In the genomic region with DNA sequence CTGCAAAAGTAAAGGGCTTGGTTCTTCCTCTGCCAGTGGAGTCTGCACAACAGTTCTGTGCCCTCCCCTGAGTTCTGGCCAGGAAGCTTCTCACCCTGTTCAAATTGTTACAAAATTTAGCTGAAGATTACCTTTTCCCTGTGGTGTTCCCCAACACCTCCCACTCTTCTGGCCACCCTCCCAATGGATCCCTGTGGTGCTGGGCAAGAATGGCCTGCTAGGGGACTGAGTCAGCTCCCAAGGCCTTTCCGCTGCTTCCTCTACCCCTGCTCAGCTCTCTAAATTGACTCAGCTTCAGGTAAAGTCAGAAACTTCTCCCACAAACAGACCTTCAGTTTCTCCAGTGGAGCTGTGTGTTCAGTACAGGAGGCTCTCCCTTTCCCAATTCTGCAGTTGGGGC, we compare ENCODE assay signal across 30 cellular contexts.
A peak's percentile ranks its signal among the peaks of the same experiment; 100 is the strongest.
DNase-seq lines count a peak whose midpoint lies in the region; ATAC-seq, FAIRE-seq and TF ChIP-seq lines count a peak whose summit lies in the region.
"Had no signal": no experiment of that assay in that cellular context is flagged by ENCODE, and none has a peak within 500 bp of the region (broad histone marks: within the 10 kb centered on the region; RNA-seq: fewer than 3 reads in every experiment).

No MANE protein-coding gene starts in this region.

- H3K79me2 ChIP-seq in HepG2 (ENCODE audit: insufficient read depth, low read length), result no peaks in the 10 kb centered on the region

- H3K27ac Mint-ChIP-seq in mesothelial cell of epicardium, result peak overlapping the region; percentile 79
- H3K27ac Mint-ChIP-seq: CD4-positive, alpha-beta T cell; HFFc6 had no signal

- no peaks in the 10 kb centered on the region; the same call in 1 of the 2 replicates for H3K4me1 ChIP-seq in HepG2 (ENCODE audit: insufficient read depth, low read length)
- no peaks in the 10 kb centered on the region for H3K4me1 ChIP-seq in right lobe of liver
- H3K4me1 ChIP-seq: BLaER1, HAP-1, SJCRH30 had no signal

- intact Hi-C loops in HepG2 (cut with micrococcal nuclease; ENCODE audit: unreplicated experiment) (no loop called here), right lobe of liver (cut with DNase I) (no loop called here), posterior cingulate gyrus (cut with DNase I) (no loop called here)

- TF ChIP-seq RAD21 in HepG2 (CRISPR knock-in tag; IDR thresholded peaks at IDR 0.05), result no peak

- no peak; the same call in 2 of the 3 replicates for ATAC-seq in HepG2
- no peak for ATAC-seq in right lobe of liver
- ATAC-seq: Right ventricle myocardium inferior, SK-N-SH treated with all-trans-retinoic acid at 6 μM for 48 hours had no signal

- peaks cover 19% of the 10 kb centered on the region for H3K4me1 Mint-ChIP-seq in mesothelial cell of epicardium

- H3K27me3 Mint-ChIP-seq in mesothelial cell of epicardium (ENCODE audit: low read depth), result no peaks in the 10 kb centered on the region

- H2AFZ ChIP-seq in HepG2 (ENCODE audit: low read length), result no peak overlapping the region
- H2AFZ ChIP-seq: PC-9 had no signal

- 22% methylated on average over 1 of the region's 1 CpG for WGBS in HepG2 (ENCODE audit: low lambda C conversion rate)
- 63% methylated on average over 1 of the region's 1 CpG for WGBS in right lobe of liver (ENCODE audit: insufficient coverage, low coverage, low lambda C conversion rate, missing lambda C conversion rate)

- peaks cover 14% of the 10 kb centered on the region for H3K36me3 Mint-ChIP-seq in mesothelial cell of epicardium

- H3K27ac ChIP-seq in HepG2 (ENCODE audit: extremely low read length, insufficient read depth, low read length) (no peak overlapping the region), right lobe of liver (no peak overlapping the region)
- H3K27ac ChIP-seq: BLaER1, PC-9, SJCRH30 had no signal

- peak overlapping the region; percentile 55 for H3K4me2 ChIP-seq in HepG2 (ENCODE audit: low read depth, low read length)
- H3K4me2 ChIP-seq: BLaER1, PC-9 had no signal

- H3K9me3 Mint-ChIP-seq in mesothelial cell of epicardium, result peaks cover 48% of the 10 kb centered on the region

- H3K27me3 ChIP-seq in HepG2 (ENCODE audit: control insufficient read depth in 1 of 2, insufficient read depth in 2 of 2, low read length in 2 of 2), result peaks cover 1 to 4% of the 10 kb centered on the region in 2 experiments; a peak in 2 of 5 replicates
- no peaks in the 10 kb centered on the region for H3K27me3 ChIP-seq in right lobe of liver
- H3K27me3 ChIP-seq in bronchial epithelial cell (ENCODE audit: control insufficient read depth, insufficient read depth, low read length), result no peaks in the 10 kb centered on the region
- H3K27me3 ChIP-seq: BLaER1, SJCRH30 had no signal

- H3K36me3 ChIP-seq in HepG2 (replicated peaks in 1 of 2; ENCODE audit: control insufficient read depth in 1 of 2, insufficient read depth in 2 of 2, low read length in 2 of 2) (no peaks in the 10 kb centered on the region), right lobe of liver (no peaks in the 10 kb centered on the region), bronchial epithelial cell (ENCODE audit: control insufficient read depth, insufficient read depth, low read length) (no peaks in the 10 kb centered on the region)
- H3K36me3 ChIP-seq: BLaER1, HAP-1, SJCRH30 had no signal

- H3K4me3 Mint-ChIP-seq in mesothelial cell of epicardium, result no peak overlapping the region
- H3K4me3 Mint-ChIP-seq: CD4-positive, alpha-beta T cell; HFFc6 had no signal

- TF ChIP-seq CTCF in HepG2 (CRISPR knock-in tag; IDR thresholded peaks at IDR 0.05) (no peak), right lobe of liver (IDR thresholded peaks at IDR 0.05) (no peak), bronchial epithelial cell (IDR thresholded peaks at IDR 0.05; ENCODE audit: insufficient read depth, low read length, severe bottlenecking) (no peak), mesothelial cell of epicardium (IDR thresholded peaks at IDR 0.05; ENCODE audit: unreplicated experiment) (no peak)

- in situ Hi-C loops in HepG2 (cut with HindIII; ENCODE audit: extremely low pct_ligation_motif_present, low pct_unique_long_range_greater_than_20kb), result no loop called here

- DNase-seq in HepG2 (ENCODE audit: low spot score) (no peak), right lobe of liver (no peak), bronchial epithelial cell (ENCODE audit: low read depth) (peak; percentile 14), mesothelial cell of epicardium (ENCODE audit: low spot score in 2 of 2, unreplicated experiment in 2 of 2) (no peak), posterior cingulate gyrus (peak in 6 of 10 donors; percentile 15 to 82 (median 28)), NCI-H526 (lab: John Stamatoyannopoulos, UW) (no peak), AML-193 (lab: John Stamatoyannopoulos, UW) (no peak)
- no peak for DNase-seq in activated CD4-positive, CD25-positive, alpha-beta regulatory T cell (lab: John Stamatoyannopoulos, UW)
- DNase-seq: CD4-positive, alpha-beta T cell; DMS79 treated with DMSO at 0.1 percent for 48 hours; GOT3; HFFc6; IMR-90; KG1; NCI-H1048; NCI-H1417; NCI-H1694 treated with DMSO at 0.1 percent for 48 hours; NCI-H2081; NCI-H2171; NCI-H345; NCI-H524 treated with DMSO at 0.1 percent for 48 hours; NCI-H82; NK-92 treated with Interleukin-12 subunit alpha and Interleukin-12 subunit beta, amount 100 ng/mL, for 24 hours; PC-9 had no signal

- H3K9me3 ChIP-seq in HepG2 (ENCODE audit: low read length) (peaks cover 15% of the 10 kb centered on the region), right lobe of liver (no peaks in the 10 kb centered on the region)
- H3K9me3 ChIP-seq: SJCRH30 had no signal

- no peaks in the 10 kb centered on the region for H4K20me1 ChIP-seq in HepG2 (ENCODE audit: insufficient read depth, low read length)
- H4K20me1 ChIP-seq: BLaER1 had no signal

- no TSS peak for BruUV-seq in HepG2 (replicated peaks; lab: Mats Ljungman, UMichigan)

- TF ChIP-seq POLR2A in HepG2 (IDR thresholded peaks at IDR 0.05; ENCODE audit: insufficient read depth in 1 of 2, low read depth in 2 of 2, low read length in 2 of 2), result no peak
- no peak for TF ChIP-seq POLR2A in right lobe of liver (IDR thresholded peaks at IDR 0.05)

- TF ChIP-seq EP300 in HepG2 (IDR thresholded peaks at IDR 0.05; ENCODE audit: low read depth in 2 of 2, low read length in 2 of 2), result no peak
- no peak for TF ChIP-seq EP300 in HepG2 (CRISPR knock-in tag; IDR thresholded peaks at IDR 0.05; ENCODE audit: borderline replicate concordance)

- H3K9ac ChIP-seq in HepG2 (ENCODE audit: insufficient read depth, low read depth, low read length), result no peak overlapping the region
- H3K9ac ChIP-seq: BLaER1 had no signal

- POLR2A ChIA-PET in HepG2 (lab: Yijun Ruan, JAX), result no interaction called here

- FAIRE-seq in HepG2 (lab: Jason Lieb, UNC), result no peak
- no peak for FAIRE-seq in bronchial epithelial cell (lab: Jason Lieb, UNC)
- FAIRE-seq: GM12892 had no signal

- H3K4me3 ChIP-seq in HepG2 (replicated peaks in 1 of 3; ENCODE audit: insufficient read depth in 1 of 3, low read depth in 2 of 3, low read length in 3 of 3) (no peak overlapping the region; a peak in 1 of 6 replicates), right lobe of liver (no peak overlapping the region), bronchial epithelial cell (ENCODE audit: low read depth, low read length) (no peak overlapping the region)
- H3K4me3 ChIP-seq: BLaER1, HAP-1, PC-9, SJCRH30 had no signal

- CTCF ChIA-PET in HepG2 (lab: Yijun Ruan, JAX; ENCODE audit: low intra/inter-chr PET ratio, low total read pairs), result no interaction called here

TF ChIP-seq in HepG2, 621 proteins besides CTCF, POLR2A, EP300 and RAD21:
- TF ChIP-seq ZNF598 (CRISPR knock-in tag; IDR thresholded peaks at IDR 0.05; ENCODE audit: borderline replicate concordance) (no peak), PRPF4 (IDR thresholded peaks at IDR 0.05; ENCODE audit: low read depth, low read length, poor library complexity, severe bottlenecking) (no peak), ASH2L (IDR thresholded peaks at IDR 0.05; ENCODE audit: insufficient read length, low read depth, low read length) (no peak), YY1 (IDR thresholded peaks at IDR 0.05; ENCODE audit: insufficient read depth, insufficient replicate concordance, low read depth, low read length) (peak; percentile 1), ZNF263 (CRISPR knock-in tag; IDR thresholded peaks at IDR 0.05) (no peak)

Comparison
In these comparisons a context has a peak if more than half of its experiments do, and no peak if none do; other contexts are left out.
1. DNase-seq: peak in bronchial epithelial cell (single experiment) and posterior cingulate gyrus (6 of 10); none in HepG2 (single experiment), right lobe of liver (0 of 3), mesothelial cell of epicardium (0 of 2), activated CD4-positive, CD25-positive, alpha-beta regulatory T cell (0 of 4), NCI-H526 (0 of 2) and AML-193 (0 of 2).